In the genomic region with DNA sequence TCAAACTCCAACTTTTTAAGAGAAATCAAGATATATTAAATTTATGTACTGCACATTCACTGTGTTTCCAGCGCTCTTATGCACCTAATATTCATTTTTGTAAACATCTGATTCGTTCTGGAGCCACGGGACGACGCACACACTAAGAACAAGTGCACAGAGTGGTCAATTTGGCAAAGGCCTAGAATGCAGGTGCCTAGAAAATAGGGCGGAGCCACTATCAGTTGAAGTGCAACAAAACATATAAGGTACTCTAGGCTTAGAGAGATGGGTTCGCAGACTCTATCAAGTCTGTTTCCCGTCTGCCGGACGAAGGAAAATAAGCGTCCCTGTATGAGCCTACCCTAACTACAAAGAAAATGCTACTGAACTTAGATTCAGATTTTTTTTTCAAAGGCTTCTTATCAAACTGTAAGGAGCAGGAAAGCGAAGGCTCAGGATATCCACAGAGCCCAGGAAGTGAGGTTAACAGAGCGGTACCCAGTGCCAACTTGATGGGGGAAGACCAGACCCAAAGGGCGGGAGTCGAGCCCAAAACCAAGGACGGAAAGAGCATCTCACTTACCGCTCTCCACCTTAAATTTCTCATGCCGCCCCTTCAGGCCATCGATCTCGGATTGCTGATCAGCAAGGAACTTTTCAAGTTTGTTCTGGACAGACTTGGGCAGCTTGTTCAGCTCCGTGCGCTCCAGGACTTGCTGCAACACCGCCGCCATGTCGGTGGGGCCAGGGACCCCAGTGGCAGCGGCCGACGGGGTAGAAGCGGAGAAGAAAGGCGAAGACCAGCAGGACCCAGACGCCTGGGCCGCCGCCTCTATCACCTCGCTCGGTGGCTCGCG, we compare ENCODE assay signal across 8 cellular contexts. TPM values are rescaled to one million over a fixed set of nuclear protein-coding genes. Genes with fewer than 3 reads are reported as not detected.
DNase-seq lines count a peak whose midpoint lies in the region; ATAC-seq and TF ChIP-seq lines count a peak whose summit lies in the region.

No MANE protein-coding gene starts in this region.

- peak overlapping the region; percentile 96 for H3K4me3 Mint-ChIP-seq in mesothelial cell of epicardium

- H3K36me3 Mint-ChIP-seq in mesothelial cell of epicardium, result peaks cover 27% of the 10 kb centered on the region

- no peaks in the 10 kb centered on the region for H3K9me3 ChIP-seq in ectodermal cell (ENCODE audit: control insufficient read depth, low read length)

- H3K9me3 Mint-ChIP-seq in mesothelial cell of epicardium, result peaks cover 2% of the 10 kb centered on the region

- CTCF ChIA-PET in GM10248 (lab: Yijun Ruan, JAX), result interaction anchor here (0.6 to 1.7 kb wide), 45 partner anchors 8 to 615 kb away, joined by 3 to 40 read pairs (median 5); partner anchors contain the start of gene PTGS2

- H3K36me3 ChIP-seq in ectodermal cell (ENCODE audit: control insufficient read depth, insufficient read depth, low read length), result peaks cover 15% of the 10 kb centered on the region

- DNase-seq in A172 (ENCODE audit: low spot score) (peak; percentile 69), GM10248 (ENCODE audit: extremely low spot score) (peak; percentile 36), NB4 (ENCODE audit: low read depth) (peak; percentile 64), UCSD-AML1 (lab: John Stamatoyannopoulos, UW; ENCODE audit: unreplicated experiment) (peak; percentile 18), mesothelial cell of epicardium (ENCODE audit: low spot score in 2 of 2, unreplicated experiment in 2 of 2) (no peak), substantia nigra (lab: John Stamatoyannopoulos, UW) (peak in 4 of 49 donors; percentile 7 to 71 (median 48))

- WGBS in ectodermal cell, 2 experiments, result 1% methylated on average over 37 of the region's 37 CpGs

- peaks cover 6% of the 10 kb centered on the region for H3K4me1 ChIP-seq in ectodermal cell (ENCODE audit: control insufficient read depth, insufficient read depth, low read length)

- peak overlapping the region; percentile 100 for H3K27ac Mint-ChIP-seq in mesothelial cell of epicardium

- H3K4me3 ChIP-seq in NB4 (ENCODE audit: low read depth, low read length) (peak overlapping the region; percentile 78), ectodermal cell (ENCODE audit: insufficient read depth, low read depth, low read length) (peak overlapping the region; percentile 90)

- TF ChIP-seq POLR2A in NB4 (IDR thresholded peaks at IDR 0.05; ENCODE audit: extremely low read depth, insufficient read length), result no peak

- H3K27me3 Mint-ChIP-seq in mesothelial cell of epicardium (ENCODE audit: low read depth), result no peaks in the 10 kb centered on the region

- POLR2A ChIA-PET in GM10248 (lab: Yijun Ruan, JAX), result interaction anchor here (0.6 kb wide), 1 partner anchor 28 kb away, joined by 3 read pairs; no protein-coding TSS in a partner anchor

- H3K4me1 Mint-ChIP-seq in mesothelial cell of epicardium, result peaks cover 20% of the 10 kb centered on the region

- TF ChIP-seq CTCF in GM10248 (IDR thresholded peaks at IDR 0.05; ENCODE audit: control extremely low read depth, extremely low read depth, low read depth, missing control alignments) (no peak), NB4 (IDR thresholded peaks at IDR 0.05; ENCODE audit: low read depth, low read length) (no peak), mesothelial cell of epicardium (IDR thresholded peaks at IDR 0.05; ENCODE audit: unreplicated experiment) (no peak)

- H3K27me3 ChIP-seq in ectodermal cell (ENCODE audit: control insufficient read depth, insufficient read depth, low read length, poor library complexity, severe bottlenecking), result no peaks in the 10 kb centered on the region

- ATAC-seq in HG02610 (IDR thresholded peaks at IDR 0.05; ENCODE audit: unreplicated experiment), result peak; percentile 25

- H3K27ac ChIP-seq in ectodermal cell (ENCODE audit: insufficient read depth, low read depth, low read length, poor library complexity, severe bottlenecking) (peak overlapping the region; percentile 99), substantia nigra (ENCODE audit: low read depth, low read length, poor library complexity, severe bottlenecking) (peak overlapping the region; percentile 98)

RNA-seq across cellular contexts. Expression of gene TPR, which starts 0.5 kb away (rescaled TPM):
- total RNA-seq in A172 (2014; rRNA removed; shearing (Covaris generic)), result 68.6 and 82.5 TPM in 2 replicates
- polyA plus RNA-seq in ectodermal cell (2013, experiment 1 of 4), result 94.4 TPM
- 99.0 TPM for polyA plus RNA-seq in ectodermal cell (2013, experiment 2 of 4)
- polyA plus RNA-seq in ectodermal cell (2013, experiment 3 of 4), result 74.3 TPM
- 93.8 TPM for polyA plus RNA-seq in ectodermal cell (2013, experiment 4 of 4)
- 130 to 140 TPM (median 132 TPM) in 3 replicates for total RNA-seq in mesothelial cell of epicardium

RNA-seq across cellular contexts. Expression of gene ODR4, which starts 1.1 kb away (rescaled TPM):
- total RNA-seq in A172 (2014; rRNA removed; shearing (Covaris generic)), result 16.5 and 20.4 TPM in 2 replicates
- 26.2 TPM for polyA plus RNA-seq in ectodermal cell (2013, experiment 1 of 4)
- 22.9 TPM for polyA plus RNA-seq in ectodermal cell (2013, experiment 2 of 4)
- polyA plus RNA-seq in ectodermal cell (2013, experiment 3 of 4), result 21.9 TPM
- polyA plus RNA-seq in ectodermal cell (2013, experiment 4 of 4), result 26.9 TPM
- 22.6 to 28.4 TPM (median 27.4 TPM) in 3 replicates for total RNA-seq in mesothelial cell of epicardium

Comparison
In these comparisons a context has a peak if more than half of its experiments do, and no peak if none do; other contexts are left out.
1. DNase-seq: peak in A172 (single experiment), GM10248 (single experiment), NB4 (single experiment) and UCSD-AML1 (single experiment); none in mesothelial cell of epicardium (0 of 2).